In genomic region chr19:11355160-11356073, GRCh38 we compare ENCODE assay signal across 8 cellular contexts. TPM values are rescaled to one million over a fixed set of nuclear protein-coding genes. Genes with fewer than 3 reads are reported as not detected.
DNase-seq lines count a peak whose midpoint lies in the region; ATAC-seq lines count a peak whose summit lies in the region.

Gene PLPPR2, plus strand, starts transcription at chr19:11355432. Its CDS starts 2,242 bp downstream, at chr19:11357674.

- peak; percentile 94 for DNase-seq in COLO829 (ENCODE audit: low spot score)
- peak; percentile 78 for DNase-seq in NOMO-1 (lab: John Stamatoyannopoulos, UW; ENCODE audit: unreplicated experiment in 2 of 2)
- peak; percentile 86 for DNase-seq in activated CD8-positive, alpha-beta memory T cell treated with anti-CD3 and anti-CD28 coated beads, Interleukin-2, amount 10 ng/mL, durations not matched to agents 7 days and 5 days
- DNase-seq in effector memory CD8-positive, alpha-beta T cell, result peak; percentile 79 to 83 (median 82)
- DNase-seq in memory B cell (ENCODE audit: low spot score in 2 of 2), result peak; percentile 71 to 75
- DNase-seq in stimulated activated CD4-positive, alpha-beta T cell treated with anti-CD3 and anti-CD28 coated beads, TNF-alpha, amount 100 ng/mL, for 4 hours (ENCODE audit: low read depth in 3 of 3), result peak; percentile 69 to 73 (median 71)

- peaks cover 11% of the 10 kb centered on the region for H3K4me1 Mint-ChIP-seq in activated CD8-positive, alpha-beta memory T cell treated with anti-CD3 and anti-CD28 coated beads, Interleukin-2, amount 10 ng/mL, durations not matched to agents 7 days and 5 days
- peaks cover 9% of the 10 kb centered on the region in 2 donors for H3K4me1 Mint-ChIP-seq in effector memory CD8-positive, alpha-beta T cell (ENCODE audit: low read depth in 2 of 2)
- H3K4me1 Mint-ChIP-seq in memory B cell, result peaks cover 11% of the 10 kb centered on the region

- H3K4me3 Mint-ChIP-seq in activated CD8-positive, alpha-beta memory T cell treated with anti-CD3 and anti-CD28 coated beads, Interleukin-2, amount 10 ng/mL, durations not matched to agents 7 days and 5 days, result peak within 1 kb of the TSS; percentile 22
- H3K4me3 Mint-ChIP-seq in effector memory CD8-positive, alpha-beta T cell, result peak within 1 kb of the TSS; percentile 74 to 78
- H3K4me3 Mint-ChIP-seq in memory B cell, result peak within 1 kb of the TSS; percentile 71

- peaks cover 9% of the 10 kb centered on the region for H3K27me3 Mint-ChIP-seq in activated CD8-positive, alpha-beta memory T cell treated with anti-CD3 and anti-CD28 coated beads, Interleukin-2, amount 10 ng/mL, durations not matched to agents 7 days and 5 days
- H3K27me3 Mint-ChIP-seq in effector memory CD8-positive, alpha-beta T cell, result peaks cover 13 to 16% of the 10 kb centered on the region in 2 donors
- H3K27me3 Mint-ChIP-seq in memory B cell, result peaks cover 17% of the 10 kb centered on the region

- CTCF ChIA-PET in activated CD8-positive, alpha-beta memory T cell treated with anti-CD3 and anti-CD28 coated beads, Interleukin-2, amount 10 ng/mL, durations not matched to agents 7 days and 5 days (lab: Charles Lee), result no interaction called here

- peak; percentile 66 for ATAC-seq in HG03342 (IDR thresholded peaks at IDR 0.05; ENCODE audit: unreplicated experiment)
- peak; percentile 92 for ATAC-seq in activated CD8-positive, alpha-beta memory T cell treated with anti-CD3 and anti-CD28 coated beads, Interleukin-2, amount 10 ng/mL, durations not matched to agents 7 days and 5 days
- peak; percentile 92 for ATAC-seq in effector memory CD8-positive, alpha-beta T cell (replicated peaks)
- ATAC-seq in memory B cell (ENCODE audit: low read depth), result peak; percentile 94
- ATAC-seq in GM21360 (IDR thresholded peaks at IDR 0.05; ENCODE audit: unreplicated experiment), result no peak

- no peaks in the 10 kb centered on the region for H3K9me3 Mint-ChIP-seq in activated CD8-positive, alpha-beta memory T cell treated with anti-CD3 and anti-CD28 coated beads, Interleukin-2, amount 10 ng/mL, durations not matched to agents 7 days and 5 days (ENCODE audit: low read depth)
- no peaks in the 10 kb centered on the region for H3K9me3 Mint-ChIP-seq in effector memory CD8-positive, alpha-beta T cell
- H3K9me3 Mint-ChIP-seq in memory B cell, result no peaks in the 10 kb centered on the region

- H3K27ac Mint-ChIP-seq in activated CD8-positive, alpha-beta memory T cell treated with anti-CD3 and anti-CD28 coated beads, Interleukin-2, amount 10 ng/mL, durations not matched to agents 7 days and 5 days, result no peak within 1 kb of the TSS
- H3K27ac Mint-ChIP-seq in effector memory CD8-positive, alpha-beta T cell, result peak within 1 kb of the TSS; percentile 70 to 92
- H3K27ac Mint-ChIP-seq in memory B cell, result no peak within 1 kb of the TSS

- H3K36me3 Mint-ChIP-seq in activated CD8-positive, alpha-beta memory T cell treated with anti-CD3 and anti-CD28 coated beads, Interleukin-2, amount 10 ng/mL, durations not matched to agents 7 days and 5 days, result no peaks in the 10 kb centered on the region
- peaks cover 8% of the 10 kb centered on the region for H3K36me3 Mint-ChIP-seq in effector memory CD8-positive, alpha-beta T cell (ENCODE audit: insufficient read depth)
- H3K36me3 Mint-ChIP-seq in memory B cell, result peaks cover 5% of the 10 kb centered on the region

RNA-seq across cellular contexts. Expression of gene PLPPR2, which starts in this region (rescaled TPM):
- 1 to 10 TPM in 1 of 2 experiments, under 1 TPM in 1; 0.87 to 1.3 TPM for total RNA-seq in activated CD8-positive, alpha-beta memory T cell treated with anti-CD3 and anti-CD28 coated beads, Interleukin-2, amount 10 ng/mL, durations not matched to agents 7 days and 5 days

Comparison
In these comparisons a context has a peak if more than half of its experiments do, and no peak if none do; other contexts are left out.
1. H3K27ac Mint-ChIP-seq: peak in effector memory CD8-positive, alpha-beta T cell (2 of 2); none in activated CD8-positive, alpha-beta memory T cell treated with anti-CD3 and anti-CD28 coated beads, Interleukin-2, amount 10 ng/mL, durations not matched to agents 7 days and 5 days (single experiment) and memory B cell (single experiment).
2. H3K4me3 Mint-ChIP-seq: peak in every context shown above with its lines; median percentile 76 in effector memory CD8-positive, alpha-beta T cell; 71 in memory B cell; 22 in activated CD8-positive, alpha-beta memory T cell treated with anti-CD3 and anti-CD28 coated beads, Interleukin-2, amount 10 ng/mL, durations not matched to agents 7 days and 5 days.
3. Peak in every context shown above with its lines, with median percentiles within 50 percentile points of each other: DNase-seq.